Comparison of ENCODE assay signal across 25 cellular contexts in the genomic region with DNA sequence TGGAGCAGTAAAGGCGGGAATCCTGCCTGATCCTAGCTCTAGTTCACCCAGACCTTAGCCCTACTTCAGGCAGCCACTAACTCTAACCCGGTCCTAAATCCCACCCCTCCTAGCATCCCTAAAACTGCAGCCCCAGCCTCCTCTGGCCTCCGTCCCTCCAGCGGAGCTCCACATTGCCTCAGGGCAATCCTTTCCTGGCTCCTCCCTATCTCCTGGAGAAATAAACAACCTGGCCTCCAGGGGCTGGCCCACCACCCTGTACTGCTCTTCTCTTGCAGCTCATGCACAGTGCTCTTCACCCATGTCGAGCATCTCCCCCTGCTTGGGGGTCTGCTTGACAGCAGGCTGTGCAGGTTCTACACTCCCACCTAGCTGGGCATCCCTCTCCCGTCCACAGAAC. TPM values are rescaled to one million over a fixed set of nuclear protein-coding genes. Genes with fewer than 3 reads are reported as not detected.
DNase-seq lines count a peak whose midpoint lies in the region; ATAC-seq, FAIRE-seq and TF ChIP-seq lines count a peak whose summit lies in the region.
"Had no signal": no experiment of that assay in that cellular context is flagged by ENCODE, and none has a peak within 500 bp of the region (broad histone marks: within the 10 kb centered on the region; RNA-seq: fewer than 3 reads in every experiment).

No MANE protein-coding gene starts in this region.

- CTCF ChIA-PET in activated naive CD4-positive, alpha-beta T cell treated with anti-CD3 and anti-CD28 coated beads for 36 hours (lab: Charles Lee) = interaction anchor here (0.5 to 9.1 kb wide), 5 partner anchors 12 to 154 kb away, joined by 3 to 86 read pairs (median 3); no protein-coding TSS in a partner anchor
- CTCF ChIA-PET in K562 (lab: Yijun Ruan, JAX; ENCODE audit: low intra/inter-chr PET ratio) = no interaction called here

- no peak overlapping the region for H3K4me2 ChIP-seq in K562 (ENCODE audit: insufficient read depth, low read length)
- no peak overlapping the region for H3K4me2 ChIP-seq in neuronal stem cell (ENCODE audit: insufficient read depth, low read length, poor library complexity, severe bottlenecking)

- H3K27ac Mint-ChIP-seq in activated naive CD4-positive, alpha-beta T cell treated with anti-CD3 and anti-CD28 coated beads for 36 hours = peak overlapping the region; percentile 3
- peak overlapping the region in 1 of 2 donors; percentile 40 for H3K27ac Mint-ChIP-seq in activated naive CD4-positive, alpha-beta T cell treated with anti-CD3 and anti-CD28 coated beads, Interleukin-2, amount 50 U/mL, for 72 hours
- H3K27ac Mint-ChIP-seq in IgD-negative memory B cell = peak overlapping the region; percentile 21 to 98 (median 64)
- H3K27ac Mint-ChIP-seq: activated T-helper 1 cell treated with anti-CD3 and anti-CD28 coated beads, Interleukin-12 subunit alpha, Interleukin-12 subunit beta, Interleukin-2, Interleukin-4 antibody, amounts not matched to agents 30 ng/mL and 10 ng/mL and 1 ng/mL, durations not matched to agents 14 hours and 24 hours and 36 hours had no signal

- H3K9me3 ChIP-seq in K562 (replicated peaks; ENCODE audit: control insufficient read depth, insufficient read depth, low read depth, low read length) (no peaks in the 10 kb centered on the region), neuronal stem cell (replicated peaks in 1 of 2; ENCODE audit: control insufficient read depth in 2 of 2, insufficient read depth in 1 of 2, low read depth in 1 of 2, low read length in 2 of 2) (peaks cover 0 to 5% of the 10 kb centered on the region in 2 donors), upper lobe of left lung (no peaks in the 10 kb centered on the region), right cardiac atrium (ENCODE audit: control insufficient read depth, low read length) (no peaks in the 10 kb centered on the region), prostate gland (no peaks in the 10 kb centered on the region)
- H3K9me3 ChIP-seq: ovary, thoracic aorta had no signal

- H3K4me1 ChIP-seq in K562 (replicated peaks in 1 of 2; ENCODE audit: control insufficient read depth in 2 of 2, insufficient read depth in 2 of 2, low read length in 2 of 2) (no peaks in the 10 kb centered on the region; a peak in 2 of 5 replicates), neuronal stem cell (ENCODE audit: control insufficient read depth in 2 of 2, insufficient read depth in 1 of 2, low read depth in 1 of 2, low read length in 2 of 2) (peaks cover 10 to 13% of the 10 kb centered on the region in 2 donors), upper lobe of left lung (peaks cover 0 to 16% (median 13%) of the 10 kb centered on the region in 4 donors), right cardiac atrium (ENCODE audit: control insufficient read depth, insufficient read depth, low read length) (no peaks in the 10 kb centered on the region), prostate gland (replicated peaks) (no peaks in the 10 kb centered on the region)

- H4K20me1 ChIP-seq in K562 (replicated peaks; ENCODE audit: control insufficient read depth, insufficient read depth, low read length) = peaks cover 12% of the 10 kb centered on the region; the same call in 1 of the 2 replicates

- no peak overlapping the region for H3K4ac ChIP-seq in neuronal stem cell (ENCODE audit: low read length)

- H3K36me3 ChIP-seq in K562 (ENCODE audit: control insufficient read depth, insufficient read depth, low read length) (no peaks in the 10 kb centered on the region), neuronal stem cell (replicated peaks in 1 of 2; ENCODE audit: control insufficient read depth in 2 of 2, insufficient read depth in 2 of 2, low read length in 2 of 2) (no peaks in the 10 kb centered on the region), upper lobe of left lung (no peaks in the 10 kb centered on the region), prostate gland (no peaks in the 10 kb centered on the region)
- H3K36me3 ChIP-seq: ovary, thoracic aorta had no signal

- TF ChIP-seq POLR2A in K562 (conservative IDR thresholded peaks at IDR 0.05) = no peak
- TF ChIP-seq POLR2A in upper lobe of left lung (IDR thresholded peaks at IDR 0.05) = no peak
- no peak for TF ChIP-seq POLR2A in prostate gland (IDR thresholded peaks at IDR 0.05)

- H3K79me2 ChIP-seq in K562 (ENCODE audit: control insufficient read depth, insufficient read depth, low read length) = no peaks in the 10 kb centered on the region

- peak overlapping the region; percentile 25 for H3K18ac ChIP-seq in neuronal stem cell (ENCODE audit: low read length)

- H2AFZ ChIP-seq in K562 (ENCODE audit: low read depth, low read length) (no peak overlapping the region), neuronal stem cell (ENCODE audit: low read length) (no peak overlapping the region)

- no peaks in the 10 kb centered on the region for H3K9me1 ChIP-seq in K562 (ENCODE audit: control insufficient read depth, insufficient read depth, low read length)

- H2AK5ac ChIP-seq in neuronal stem cell (ENCODE audit: low read depth, low read length) = no peak overlapping the region

- H3K4me3 Mint-ChIP-seq in activated naive CD4-positive, alpha-beta T cell treated with anti-CD3 and anti-CD28 coated beads for 36 hours = no peak overlapping the region
- peak overlapping the region in 3 of 4 donors; percentile 30 to 92 (median 81) for H3K4me3 Mint-ChIP-seq in IgD-negative memory B cell
- H3K4me3 Mint-ChIP-seq: activated T-helper 1 cell treated with anti-CD3 and anti-CD28 coated beads, Interleukin-12 subunit alpha, Interleukin-12 subunit beta, Interleukin-2, Interleukin-4 antibody, amounts not matched to agents 30 ng/mL and 10 ng/mL and 1 ng/mL, durations not matched to agents 14 hours and 24 hours and 36 hours; immature natural killer cell had no signal

- no peak for TF ChIP-seq CTCF in K562 (IDR thresholded peaks at IDR 0.05 in 2 of 3, conservative IDR thresholded peaks at IDR 0.05 in 1 of 3; ENCODE audit: insufficient read depth in 2 of 3, low read depth in 1 of 3, low read length in 3 of 3)
- TF ChIP-seq CTCF in upper lobe of left lung (IDR thresholded peaks at IDR 0.05) = no peak
- no peak for TF ChIP-seq CTCF in prostate gland (IDR thresholded peaks at IDR 0.05)

- H4K8ac ChIP-seq in neuronal stem cell (ENCODE audit: low read depth, low read length) = no peak overlapping the region

- no peak overlapping the region for H2BK12ac ChIP-seq in neuronal stem cell (ENCODE audit: low read length)

- H3K79me1 ChIP-seq in neuronal stem cell (ENCODE audit: low read depth, low read length) = no peaks in the 10 kb centered on the region

- TF ChIP-seq EP300 in K562 (IDR thresholded peaks at IDR 0.05; ENCODE audit: low read length) (no peak), upper lobe of left lung (IDR thresholded peaks at IDR 0.05) (no peak)

- H3K4me3 ChIP-seq in K562 = no peak overlapping the region
- H3K4me3 ChIP-seq in neuronal stem cell (ENCODE audit: low read length in 2 of 2) = no peak overlapping the region
- H3K4me3 ChIP-seq in upper lobe of left lung = no peak overlapping the region
- H3K4me3 ChIP-seq in right cardiac atrium (ENCODE audit: low read length) = no peak overlapping the region
- no peak overlapping the region for H3K4me3 ChIP-seq in prostate gland
- H3K4me3 ChIP-seq: ovary, thoracic aorta had no signal

- H3K9ac ChIP-seq in K562 (ENCODE audit: insufficient read depth in 1 of 2, low read depth in 2 of 2, low read length in 2 of 2) = no peak overlapping the region
- H3K9ac ChIP-seq in neuronal stem cell (ENCODE audit: low read depth, low read length, poor library complexity) = no peak overlapping the region

- no peak for DNase-seq in activated naive CD4-positive, alpha-beta T cell treated with anti-CD3 and anti-CD28 coated beads for 36 hours
- DNase-seq in activated naive CD4-positive, alpha-beta T cell treated with anti-CD3 and anti-CD28 coated beads, Interleukin-2, amount 50 U/mL, for 72 hours (ENCODE audit: low spot score in 2 of 2) = no peak
- DNase-seq in K562 (ENCODE audit: extremely low read depth in 1 of 4, low spot score in 3 of 4) (no peak), neuronal stem cell (ENCODE audit: low spot score) (no peak), upper lobe of left lung (no peak), right cardiac atrium (no peak), prostate gland (ENCODE audit: low spot score) (no peak)
- DNase-seq: C1 segment of cervical spinal cord; effector CD4-positive, alpha-beta T cell; foreskin fibroblast; immature natural killer cell; NCI-H1105; NCI-H2029 treated with DMSO at 0.1 percent for 48 hours; NCI-H226; ovary; PC-3; Right ventricle myocardium superior; SW 1271 had no signal

- H3K27me3 Mint-ChIP-seq in activated naive CD4-positive, alpha-beta T cell treated with anti-CD3 and anti-CD28 coated beads for 36 hours (ENCODE audit: low read depth) = no peaks in the 10 kb centered on the region
- no peaks in the 10 kb centered on the region for H3K27me3 Mint-ChIP-seq in IgD-negative memory B cell

- intact Hi-C loops in activated naive CD4-positive, alpha-beta T cell treated with anti-CD3 and anti-CD28 coated beads for 36 hours (cut with micrococcal nuclease) = no loop called here
- intact Hi-C loops in K562 (cut with micrococcal nuclease) = no loop called here
- intact Hi-C loops in right cardiac atrium (cut with DNase I) = no loop called here
- intact Hi-C loops in prostate gland (cut with DNase I) = no loop called here

- H4K91ac ChIP-seq in neuronal stem cell (ENCODE audit: low read depth, low read length, poor library complexity) = no peak overlapping the region

- H3K27ac ChIP-seq in K562 (ENCODE audit: extremely low read depth, low read depth, low read length) (no peak overlapping the region), neuronal stem cell (replicated peaks; ENCODE audit: low read length) (no peak overlapping the region), upper lobe of left lung (no peak overlapping the region), right cardiac atrium (ENCODE audit: low read length) (no peak overlapping the region), prostate gland (no peak overlapping the region)
- H3K27ac ChIP-seq: ovary, thoracic aorta had no signal

- peaks cover 10% of the 10 kb centered on the region for H3K36me3 Mint-ChIP-seq in activated naive CD4-positive, alpha-beta T cell treated with anti-CD3 and anti-CD28 coated beads for 36 hours (ENCODE audit: low read depth)
- peaks cover 0 to 11% of the 10 kb centered on the region in 2 donors for H3K36me3 Mint-ChIP-seq in activated naive CD4-positive, alpha-beta T cell treated with anti-CD3 and anti-CD28 coated beads, Interleukin-2, amount 50 U/mL, for 72 hours
- H3K36me3 Mint-ChIP-seq in IgD-negative memory B cell = peaks cover 16% of the 10 kb centered on the region

- ATAC-seq in activated naive CD4-positive, alpha-beta T cell treated with anti-CD3 and anti-CD28 coated beads, Interleukin-2, amount 50 U/mL, for 72 hours = no peak
- ATAC-seq in K562 (peak; percentile 43; the same call in 1 of the 3 replicates), upper lobe of left lung (ENCODE audit: low FRiP score in 2 of 2) (no peak), right cardiac atrium (no peak)
- ATAC-seq: activated CD4-positive, CD25-positive, alpha-beta regulatory T cell treated with anti-CD3 and anti-CD28 coated beads, Interleukin-2, amount 50 U/mL, for 24 hours; HepG2; left lobe of liver; PC-3 had no signal

- H2BK5ac ChIP-seq in neuronal stem cell (ENCODE audit: low read length) = no peak overlapping the region

- peaks cover 73% of the 10 kb centered on the region for H3K4me1 Mint-ChIP-seq in activated naive CD4-positive, alpha-beta T cell treated with anti-CD3 and anti-CD28 coated beads for 36 hours (ENCODE audit: low read depth)
- H3K4me1 Mint-ChIP-seq in IgD-negative memory B cell = peaks cover 43 to 73% (median 66%) of the 10 kb centered on the region in 3 donors

- H3K9me3 Mint-ChIP-seq in activated naive CD4-positive, alpha-beta T cell treated with anti-CD3 and anti-CD28 coated beads for 36 hours = no peaks in the 10 kb centered on the region
- H3K9me3 Mint-ChIP-seq in activated naive CD4-positive, alpha-beta T cell treated with anti-CD3 and anti-CD28 coated beads, Interleukin-2, amount 50 U/mL, for 72 hours = no peaks in the 10 kb centered on the region
- no peaks in the 10 kb centered on the region for H3K9me3 Mint-ChIP-seq in IgD-negative memory B cell
- H3K9me3 Mint-ChIP-seq: activated T-helper 1 cell treated with anti-CD3 and anti-CD28 coated beads, Interleukin-12 subunit alpha, Interleukin-12 subunit beta, Interleukin-2, Interleukin-4 antibody, amounts not matched to agents 30 ng/mL and 10 ng/mL and 1 ng/mL, durations not matched to agents 14 hours and 24 hours and 36 hours; immature natural killer cell had no signal

- peak overlapping the region; percentile 33 for H3K14ac ChIP-seq in neuronal stem cell (ENCODE audit: low read length)

- H3K27me3 ChIP-seq in K562 (ENCODE audit: control insufficient read depth in 2 of 2, insufficient read depth in 2 of 2, low read length in 2 of 2) (peaks cover 48 to 72% of the 10 kb centered on the region in 2 experiments), neuronal stem cell (ENCODE audit: control insufficient read depth in 3 of 3, insufficient read depth in 3 of 3, low read depth in 1 of 3, low read length in 3 of 3) (peaks cover 0 to 60% (median 2%) of the 10 kb centered on the region in 3 experiments), upper lobe of left lung (no peaks in the 10 kb centered on the region), right cardiac atrium (ENCODE audit: control insufficient read depth, insufficient read depth) (no peaks in the 10 kb centered on the region), prostate gland (replicated peaks; ENCODE audit: insufficient read depth) (no peaks in the 10 kb centered on the region)
- H3K27me3 ChIP-seq: ovary had no signal

- 0% methylated on average over 6 of the region's 6 CpGs for WGBS in K562 (ENCODE audit: insufficient coverage, low coverage, missing lambda C conversion rate)
- WGBS in neuronal stem cell (ENCODE audit: extremely low coverage in 2 of 2, insufficient read length in 2 of 2, insufficient replicate concordance in 1 of 2), 2 donors = no CpG with 5 or more reads among the region's 6 CpGs
- WGBS in upper lobe of left lung, 2 donors = 64 to 78% methylated on average over 6 of the region's 6 CpGs
- WGBS in right cardiac atrium = 51% methylated on average over 6 of the region's 6 CpGs
- WGBS in prostate gland = 45% methylated on average over 6 of the region's 6 CpGs

- TF ChIP-seq RAD21 in K562 (CRISPR knock-in tag; conservative IDR thresholded peaks at IDR 0.05 in 1 of 2, IDR thresholded peaks at IDR 0.05 in 1 of 2) = no peak

- no peak overlapping the region for H2BK120ac ChIP-seq in neuronal stem cell (ENCODE audit: low read depth, low read length)

- in situ Hi-C loops in K562 (cut with MboI) = no loop called here

- no peak overlapping the region for H3K23ac ChIP-seq in neuronal stem cell (ENCODE audit: low read depth, low read length, poor library complexity)

- no TSS peak for BruUV-seq in K562 (replicated peaks; lab: Mats Ljungman, UMichigan)

- POLR2A ChIA-PET in K562 (lab: Yijun Ruan, JAX) = interaction anchor here (0.6 to 0.7 kb wide), 2 partner anchors 10 to 59 kb away, joined by 3 to 6 read pairs; no protein-coding TSS in a partner anchor

- no peak for FAIRE-seq in K562 (lab: Jason Lieb, UNC)
- FAIRE-seq: GM19239, HepG2 had no signal

- no peak overlapping the region for H2BK15ac ChIP-seq in neuronal stem cell (ENCODE audit: low read length)

RNA-seq across cellular contexts. Expression of gene POU2F2, which starts 6.7 kb away (rescaled TPM):
- total RNA-seq in activated naive CD4-positive, alpha-beta T cell treated with anti-CD3 and anti-CD28 coated beads for 36 hours = 10 to 100 TPM; 30.0 to 31.9 TPM
- total RNA-seq in activated naive CD4-positive, alpha-beta T cell treated with anti-CD3 and anti-CD28 coated beads, Interleukin-2, amount 50 U/mL, for 72 hours = 10 to 100 TPM; 34.2 to 39.6 TPM
- polyA plus RNA-seq in IgD-negative memory B cell (89.1 TPM), K562 (2011; rRNA removed) (0.26 and 0.28 TPM in 2 replicates), K562 (2014; fragmentation: Illumina TruSeq; extraction: Trizol) (0.42 and 0.68 TPM in 2 replicates), K562 (2014; fragmentation: Nextera tagmentation; extraction: Ambion mirVana) (under 1 TPM; 0.03 TPM), K562 (2014; rRNA removed) (0.61 and 1.1 TPM in 2 replicates), right cardiac atrium (0.77 TPM)
- total RNA-seq in K562 (2011; cell fraction: chromatin; rRNA removed; ENCODE audit: low replicate concordance) = 0.88 and 0.93 TPM in 2 replicates
- total RNA-seq in K562 (2011; cell fraction: nucleolus; rRNA removed) = 0.39 and 0.50 TPM in 2 replicates
- 0.44 and 0.76 TPM in 2 replicates for total RNA-seq in K562 (2011; cell fraction: nucleoplasm; rRNA removed)
- total RNA-seq in K562 (2014; rRNA removed) (0.14 and 0.37 TPM in 2 replicates), K562 (2014; rRNA removed; fragmentation: Illumina TruSeq; extraction: Trizol) (0.03 and 0.07 TPM in 2 replicates), K562 (2015; rRNA removed; fragmentation: Illumina TruSeq; extraction: Trizol) (0.14 and 0.19 TPM in 2 replicates), K562 (2021) (0.56 and 0.60 TPM in 2 replicates), upper lobe of left lung (10 to 100 TPM in 1 of 6 donors, 1 to 10 TPM in 5; 1.3 to 12.0 (median 5.0) TPM), right cardiac atrium (1 to 10 TPM; 1.4 to 1.6 (median 1.6) TPM), prostate gland (10 to 100 TPM in 1 of 2 donors, 1 to 10 TPM in 1; 3.4 to 17.4 TPM)
- polyA plus RNA-seq in K562 (2011; cell fraction: cytosol; rRNA removed) = 0.12 and 0.46 TPM in 2 replicates
- 0.88 and 1.2 TPM in 2 replicates for polyA plus RNA-seq in K562 (2011; cell fraction: nucleus; rRNA removed)
- 0.33 and 0.73 TPM in 2 replicates for polyA plus RNA-seq in K562 (2012)
- 0.11 and 0.12 TPM in 2 replicates for polyA minus RNA-seq in K562 (2011; rRNA and poly(A)+ RNA removed)
- polyA minus RNA-seq in K562 (2011; cell fraction: cytosol; rRNA and poly(A)+ RNA removed) = not detected in 2 replicates
- 0.40 and 0.56 TPM in 2 replicates for polyA minus RNA-seq in K562 (2011; cell fraction: nucleus; rRNA and poly(A)+ RNA removed)
- polyA plus RNA-seq in neuronal stem cell (2013, experiment 1 of 2) = 2.4 TPM
- polyA plus RNA-seq in neuronal stem cell (2013, experiment 2 of 2) = 2.5 TPM

RNA-seq across cellular contexts. Expression of gene ZNF574, which starts 49.6 kb away (rescaled TPM):
- total RNA-seq in activated naive CD4-positive, alpha-beta T cell treated with anti-CD3 and anti-CD28 coated beads for 36 hours = 1 to 10 TPM; 8.4 to 8.8 TPM
- 10 to 100 TPM; 12.5 to 13.9 TPM for total RNA-seq in activated naive CD4-positive, alpha-beta T cell treated with anti-CD3 and anti-CD28 coated beads, Interleukin-2, amount 50 U/mL, for 72 hours
- polyA plus RNA-seq in IgD-negative memory B cell (24.8 TPM), K562 (2011; rRNA removed) (7.1 and 12.1 TPM in 2 replicates), K562 (2014; fragmentation: Illumina TruSeq; extraction: Trizol) (8.4 and 13.7 TPM in 2 replicates), K562 (2014; fragmentation: Nextera tagmentation; extraction: Ambion mirVana) (under 1 TPM; 0.24 to 0.34 TPM), K562 (2014; rRNA removed) (11.2 and 13.4 TPM in 2 replicates), right cardiac atrium (5.2 TPM)
- total RNA-seq in K562 (2011; cell fraction: chromatin; rRNA removed; ENCODE audit: low replicate concordance) = 6.5 and 25.2 TPM in 2 replicates
- 24.3 and 26.2 TPM in 2 replicates for total RNA-seq in K562 (2011; cell fraction: nucleolus; rRNA removed)
- total RNA-seq in K562 (2011; cell fraction: nucleoplasm; rRNA removed) = 12.0 and 13.4 TPM in 2 replicates
- total RNA-seq in K562 (2014; rRNA removed) (12.0 and 21.6 TPM in 2 replicates), K562 (2014; rRNA removed; fragmentation: Illumina TruSeq; extraction: Trizol) (1.9 and 2.6 TPM in 2 replicates), K562 (2015; rRNA removed; fragmentation: Illumina TruSeq; extraction: Trizol) (9.2 and 10.5 TPM in 2 replicates), K562 (2021) (20.7 and 21.0 TPM in 2 replicates), upper lobe of left lung (10 to 100 TPM in 4 of 6 donors, 1 to 10 TPM in 2; 9.2 to 26.4 (median 13.3) TPM), right cardiac atrium (1 to 10 TPM; 8.4 to 9.3 (median 8.5) TPM), prostate gland (10 to 100 TPM; 24.4 to 44.1 TPM)
- 15.2 and 35.3 TPM in 2 replicates for polyA plus RNA-seq in K562 (2011; cell fraction: cytosol; rRNA removed)
- 9.6 and 17.8 TPM in 2 replicates for polyA plus RNA-seq in K562 (2011; cell fraction: nucleus; rRNA removed)
- polyA plus RNA-seq in K562 (2012) = 13.6 and 14.2 TPM in 2 replicates
- 7.1 and 9.8 TPM in 2 replicates for polyA minus RNA-seq in K562 (2011; rRNA and poly(A)+ RNA removed)
- polyA minus RNA-seq in K562 (2011; cell fraction: cytosol; rRNA and poly(A)+ RNA removed) = 22.7 and 24.3 TPM in 2 replicates
- polyA minus RNA-seq in K562 (2011; cell fraction: nucleus; rRNA and poly(A)+ RNA removed) = 11.4 and 14.6 TPM in 2 replicates
- polyA plus RNA-seq in neuronal stem cell (2013, experiment 1 of 2) = 13.3 TPM
- polyA plus RNA-seq in neuronal stem cell (2013, experiment 2 of 2) = 13.5 TPM

RNA-seq across cellular contexts. Expression of gene GRIK5, which starts 55.5 kb away (rescaled TPM):
- total RNA-seq in activated naive CD4-positive, alpha-beta T cell treated with anti-CD3 and anti-CD28 coated beads for 36 hours = 1 to 10 TPM; 1.9 to 2.2 TPM
- total RNA-seq in activated naive CD4-positive, alpha-beta T cell treated with anti-CD3 and anti-CD28 coated beads, Interleukin-2, amount 50 U/mL, for 72 hours = 1 to 10 TPM; 3.5 to 4.0 TPM
- polyA plus RNA-seq in IgD-negative memory B cell (not detected), K562 (2011; rRNA removed) (0.04 and 0.09 TPM in 2 replicates), K562 (2014; fragmentation: Illumina TruSeq; extraction: Trizol) (0.06 and 0.12 TPM in 2 replicates), K562 (2014; fragmentation: Nextera tagmentation; extraction: Ambion mirVana) (not detected), K562 (2014; rRNA removed) (0.04 and 0.27 TPM in 2 replicates), right cardiac atrium (8.9 TPM)
- total RNA-seq in K562 (2011; cell fraction: chromatin; rRNA removed; ENCODE audit: low replicate concordance) = 0.12 and 1.3 TPM in 2 replicates
- 0.50 and 0.53 TPM in 2 replicates for total RNA-seq in K562 (2011; cell fraction: nucleolus; rRNA removed)
- total RNA-seq in K562 (2011; cell fraction: nucleoplasm; rRNA removed) = 0.29 and 0.31 TPM in 2 replicates
- total RNA-seq in K562 (2014; rRNA removed) (0.27 and 0.29 TPM in 2 replicates), K562 (2014; rRNA removed; fragmentation: Illumina TruSeq; extraction: Trizol) (0.55 TPM in 1 of 2 replicates, not detected in the other), K562 (2015; rRNA removed; fragmentation: Illumina TruSeq; extraction: Trizol) (0.40 TPM in 1 of 2 replicates, not detected in the other), K562 (2021) (0.51 and 0.58 TPM in 2 replicates), upper lobe of left lung (1 to 10 TPM in 2 of 6 donors, under 1 TPM in 3, not detected in 1; 0.15 to 2.7 (median 0.54) TPM), right cardiac atrium (10 to 100 TPM; 12.5 to 18.3 (median 14.6) TPM), prostate gland (10 to 100 TPM in 1 of 2 donors, 1 to 10 TPM in 1; 1.3 to 25.2 TPM)
- polyA plus RNA-seq in K562 (2011; cell fraction: cytosol; rRNA removed) = 0.04 and 0.06 TPM in 2 replicates
- polyA plus RNA-seq in K562 (2011; cell fraction: nucleus; rRNA removed) = 0.27 and 0.48 TPM in 2 replicates
- 0.34 and 11.2 TPM in 2 replicates for polyA plus RNA-seq in K562 (2012)
- 0.06 and 0.63 TPM in 2 replicates for polyA minus RNA-seq in K562 (2011; rRNA and poly(A)+ RNA removed)
- polyA minus RNA-seq in K562 (2011; cell fraction: cytosol; rRNA and poly(A)+ RNA removed) = not detected in 2 replicates
- 0.33 TPM in 1 of 2 replicates, not detected in the other for polyA minus RNA-seq in K562 (2011; cell fraction: nucleus; rRNA and poly(A)+ RNA removed)
- polyA plus RNA-seq in neuronal stem cell (2013, experiment 1 of 2) = 21.6 TPM
- 21.7 TPM for polyA plus RNA-seq in neuronal stem cell (2013, experiment 2 of 2)
- total RNA-seq: HepG2, PC-3 had no signal
- polyA plus RNA-seq: HepG2, immature natural killer cell had no signal
